1 cellular context compared by ENCODE assay signal in genomic region chr12:95942532-95943230, GRCh38.
TF ChIP-seq lines count a peak whose summit lies in the region.

TSS of gene CCDC38 (minus strand) at chr12:95942614. CDS start at chr12:95936509, 6,105 bp downstream.

TF ChIP-seq in HepG2, 621 proteins besides CTCF, POLR2A, EP300 and RAD21 (continued from another document and continues in another):
- TF ChIP-seq ZNF609 (CRISPR knock-in tag; IDR thresholded peaks at IDR 0.05; ENCODE audit: borderline replicate concordance) (peak; percentile 80), ZNF674 (CRISPR knock-in tag; IDR thresholded peaks at IDR 0.05; ENCODE audit: low read depth) (no peak; the same call in 1 of the 2 replicates), MYPOP (CRISPR knock-in tag; IDR thresholded peaks at IDR 0.05) (peak; percentile 72; the same call in 1 of the 2 replicates), ZNF317 (CRISPR knock-in tag; IDR thresholded peaks at IDR 0.05) (0 out of 2 replicates have a peak, but pooled peaks have one; percentile 13), GFI1 (CRISPR knock-in tag; IDR thresholded peaks at IDR 0.05; ENCODE audit: borderline replicate concordance) (0 out of 2 replicates have a peak, but pooled peaks have one; percentile 35), ZNF839 (CRISPR knock-in tag; IDR thresholded peaks at IDR 0.05; ENCODE audit: borderline replicate concordance) (0 out of 2 replicates have a peak, but pooled peaks have one; percentile 26), ISL2 (CRISPR knock-in tag; IDR thresholded peaks at IDR 0.05) (peak; percentile 60), PRDM10 (CRISPR knock-in tag; IDR thresholded peaks at IDR 0.05; ENCODE audit: low read depth) (peak; percentile 56; the same call in 1 of the 2 replicates), ZGPAT (CRISPR knock-in tag; IDR thresholded peaks at IDR 0.05) (peak; percentile 49; the same call in 1 of the 2 replicates), POGZ (CRISPR knock-in tag; IDR thresholded peaks at IDR 0.05) (peak; percentile 45; the same call in 1 of the 2 replicates), KMT2A (CRISPR knock-in tag; IDR thresholded peaks at IDR 0.05) (peak; percentile 40), NONO (IDR thresholded peaks at IDR 0.05) (no peak), NONO (CRISPR knock-in tag; conservative IDR thresholded peaks at IDR 0.05) (peak; percentile 7; the same call in 1 of the 2 replicates), MIER2 (CRISPR knock-in tag; IDR thresholded peaks at IDR 0.05) (0 out of 2 replicates have a peak, but pooled peaks have one; percentile 5), RARG (CRISPR knock-in tag; IDR thresholded peaks at IDR 0.05; ENCODE audit: low read depth) (0 out of 2 replicates have a peak, but pooled peaks have one; percentile 14), ZNF20 (CRISPR knock-in tag; IDR thresholded peaks at IDR 0.05) (no peak), ARID4A (CRISPR knock-in tag; IDR thresholded peaks at IDR 0.05; ENCODE audit: borderline replicate concordance) (peak; percentile 71; the same call in 1 of the 2 replicates), ZNF276 (CRISPR knock-in tag; IDR thresholded peaks at IDR 0.05; ENCODE audit: low read depth) (0 out of 2 replicates have a peak, but pooled peaks have one; percentile 26), ZNF646 (CRISPR knock-in tag; IDR thresholded peaks at IDR 0.05) (peak; percentile 58; the same call in 1 of the 2 replicates), ATF5 (CRISPR knock-in tag; IDR thresholded peaks at IDR 0.05; ENCODE audit: low read depth) (no peak), NFYB (CRISPR knock-in tag; IDR thresholded peaks at IDR 0.05) (peak; percentile 37)
